Comparison of ENCODE assay signal across 19 cellular contexts in genomic region chr1:22816803-22817202, GRCh38.
"Had no signal": no experiment of that assay in that cellular context is flagged by ENCODE, and none has a peak within 500 bp of the region (broad histone marks: within the 10 kb centered on the region; RNA-seq: fewer than 3 reads in every experiment).

No MANE protein-coding gene starts in this region.

- DNase-seq: effector CD4-positive, alpha-beta T cell; foreskin melanocyte; head of caudate nucleus; left cardiac atrium; left ventricle myocardium inferior; lower lobe of right lung; midbrain; stimulated activated CD4-positive, alpha-beta T cell treated with anti-CD3 and anti-CD28 coated beads, Interleukin-2, amount 100 ng/mL, for 24 hours; stimulated activated CD4-positive, alpha-beta T cell treated with anti-CD3 and anti-CD28 coated beads, Interleukin-4, amount 100 ng/mL, for 4 hours; stimulated activated naive B cell treated with anti-CD40 and anti-IgM and Interleukin-4, amounts not matched to agents 10 μg/mL and 1 μg/mL and 100 μg/mL, for 72 hours; stimulated activated naive CD8-positive, alpha-beta T cell treated with anti-CD3 and anti-CD28 coated beads, Interleukin-15, amount 100 ng/mL, for 72 hours; testis; upper lobe of right lung had no signal

- H3K9me3 ChIP-seq: left ventricle myocardium inferior, lower lobe of right lung, neutrophil, testis, tibial nerve, upper lobe of right lung, vagina had no signal

- ATAC-seq: lower lobe of right lung; stimulated activated naive B cell treated with anti-CD40 and anti-IgM and Interleukin-4, amounts not matched to agents 10 μg/mL and 1 μg/mL and 100 μg/mL, for 72 hours; stimulated activated naive CD8-positive, alpha-beta T cell treated with anti-CD3 and anti-CD28 coated beads, Interleukin-15, amount 100 ng/mL, for 72 hours; upper lobe of right lung had no signal

- H3K4me3 Mint-ChIP-seq: memory B cell; nephron; stimulated activated naive B cell treated with anti-CD40 and anti-IgM and Interleukin-4, amounts not matched to agents 10 μg/mL and 1 μg/mL and 100 μg/mL, for 72 hours; stimulated activated naive CD8-positive, alpha-beta T cell treated with anti-CD3 and anti-CD28 coated beads, Interleukin-15, amount 100 ng/mL, for 72 hours had no signal

- H3K27ac ChIP-seq: hepatocyte, left ventricle myocardium inferior, lower lobe of right lung, neutrophil, testis, upper lobe of right lung had no signal

- H3K9me3 Mint-ChIP-seq: memory B cell; nephron; stimulated activated naive B cell treated with anti-CD40 and anti-IgM and Interleukin-4, amounts not matched to agents 10 μg/mL and 1 μg/mL and 100 μg/mL, for 72 hours; stimulated activated naive CD8-positive, alpha-beta T cell treated with anti-CD3 and anti-CD28 coated beads, Interleukin-15, amount 100 ng/mL, for 72 hours had no signal

- H3K4me3 ChIP-seq: hepatocyte, left ventricle myocardium inferior, lower lobe of right lung, testis, tibial nerve, upper lobe of right lung, vagina had no signal

- H3K4me1 ChIP-seq: upper lobe of right lung had no signal

- H3K36me3 Mint-ChIP-seq: memory B cell; stimulated activated naive B cell treated with anti-CD40 and anti-IgM and Interleukin-4, amounts not matched to agents 10 μg/mL and 1 μg/mL and 100 μg/mL, for 72 hours had no signal

- H3K36me3 ChIP-seq: left ventricle myocardium inferior, lower lobe of right lung, neutrophil, tibial nerve, upper lobe of right lung, vagina had no signal

- H3K27me3 ChIP-seq: hepatocyte, neutrophil, testis, tibial nerve, upper lobe of right lung, vagina had no signal

- H3K27ac Mint-ChIP-seq: memory B cell; stimulated activated naive B cell treated with anti-CD40 and anti-IgM and Interleukin-4, amounts not matched to agents 10 μg/mL and 1 μg/mL and 100 μg/mL, for 72 hours; stimulated activated naive CD8-positive, alpha-beta T cell treated with anti-CD3 and anti-CD28 coated beads, Interleukin-15, amount 100 ng/mL, for 72 hours had no signal

- H3K4me1 Mint-ChIP-seq: stimulated activated naive CD8-positive, alpha-beta T cell treated with anti-CD3 and anti-CD28 coated beads, Interleukin-15, amount 100 ng/mL, for 72 hours had no signal
